ENCODE assay signal across 2 cellular contexts in the genomic region with DNA sequence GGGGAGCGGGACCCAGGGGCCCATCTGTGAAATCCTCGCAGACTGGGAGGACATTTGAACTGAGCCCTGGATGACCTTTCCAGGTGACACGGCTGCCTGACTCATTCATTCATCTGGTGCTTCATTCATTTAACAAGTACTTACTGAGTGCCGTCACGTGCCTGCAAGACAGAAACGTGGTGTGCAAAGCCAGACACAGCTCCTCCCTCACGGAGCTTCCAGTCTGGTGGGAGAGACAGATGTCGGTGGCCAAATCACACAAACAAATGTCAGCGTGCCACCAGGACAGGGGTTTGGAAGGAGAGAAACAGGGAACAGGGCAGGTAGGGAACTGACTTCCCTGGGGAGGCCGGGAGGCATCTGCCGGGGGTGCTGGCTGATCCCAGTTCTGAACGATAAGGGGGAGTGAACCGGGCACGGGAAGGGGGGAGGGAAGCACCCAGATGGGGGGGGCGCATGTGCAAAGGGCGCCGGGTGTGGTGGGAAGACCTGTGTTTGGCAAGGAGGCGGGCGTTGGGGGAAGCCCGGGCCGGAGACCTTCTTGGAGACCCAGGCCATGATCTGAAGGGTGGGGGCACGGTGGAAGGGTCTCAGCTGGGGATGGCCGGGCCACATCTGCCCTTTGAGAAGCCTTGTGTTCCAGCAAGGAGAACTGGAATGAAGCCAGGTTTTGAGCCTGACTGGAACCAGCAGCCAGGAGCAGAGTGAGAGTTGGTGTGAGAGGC.
TF ChIP-seq lines count a peak whose summit lies in the region.

No MANE protein-coding gene starts in this region.

TF ChIP-seq in SK-N-SH, 30 proteins besides CTCF, POLR2A, EP300 and RAD21 (continued from another document):
- TF ChIP-seq REST (IDR thresholded peaks at IDR 0.05; ENCODE audit: low read depth, low read length) = no peak
- TF ChIP-seq IRF3 (IDR thresholded peaks at IDR 0.05; ENCODE audit: low read depth, low read length) = no peak
- TF ChIP-seq MEF2A (IDR thresholded peaks at IDR 0.05; ENCODE audit: borderline replicate concordance, low read depth) = no peak
- TF ChIP-seq FOXJ3 (CRISPR knock-in tag; IDR thresholded peaks at IDR 0.05) = no peak
- TF ChIP-seq, protein P1, sequence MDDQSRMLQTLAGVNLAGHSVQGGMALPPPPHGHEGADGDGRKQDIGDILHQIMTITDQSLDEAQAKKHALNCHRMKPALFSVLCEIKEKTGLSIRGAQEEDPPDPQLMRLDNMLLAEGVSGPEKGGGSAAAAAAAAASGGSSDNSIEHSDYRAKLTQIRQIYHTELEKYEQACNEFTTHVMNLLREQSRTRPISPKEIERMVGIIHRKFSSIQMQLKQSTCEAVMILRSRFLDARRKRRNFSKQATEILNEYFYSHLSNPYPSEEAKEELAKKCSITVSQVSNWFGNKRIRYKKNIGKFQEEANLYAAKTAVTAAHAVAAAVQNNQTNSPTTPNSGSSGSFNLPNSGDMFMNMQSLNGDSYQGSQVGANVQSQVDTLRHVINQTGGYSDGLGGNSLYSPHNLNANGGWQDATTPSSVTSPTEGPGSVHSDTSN (IDR thresholded peaks at IDR 0.05) = no peak

TF ChIP-seq in SK-N-SH treated with all-trans-retinoic acid at 6 μM for 48 hours, 23 proteins besides CTCF, POLR2A, EP300 and RAD21 (continued from another document):
- no peak for TF ChIP-seq TSHZ2 (CRISPR knock-in tag; IDR thresholded peaks at IDR 0.05)
- TF ChIP-seq ZC3H10 (CRISPR knock-in tag; IDR thresholded peaks at IDR 0.05) = no peak
- no peak for TF ChIP-seq ESRRG (CRISPR knock-in tag; IDR thresholded peaks at IDR 0.05)
- no peak for TF ChIP-seq SNAI2 (CRISPR knock-in tag; IDR thresholded peaks at IDR 0.05)
- TF ChIP-seq PPARA (CRISPR knock-in tag; IDR thresholded peaks at IDR 0.05; ENCODE audit: borderline replicate concordance) = no peak
- no peak for TF ChIP-seq TOX (CRISPR knock-in tag; IDR thresholded peaks at IDR 0.05; ENCODE audit: borderline replicate concordance)
- TF ChIP-seq BACH2 (CRISPR knock-in tag; IDR thresholded peaks at IDR 0.05; ENCODE audit: borderline replicate concordance) = no peak
- no peak for TF ChIP-seq ISL1 (CRISPR knock-in tag; IDR thresholded peaks at IDR 0.05)
